ENCODE assay signal across 12 cellular contexts in the genomic region with DNA sequence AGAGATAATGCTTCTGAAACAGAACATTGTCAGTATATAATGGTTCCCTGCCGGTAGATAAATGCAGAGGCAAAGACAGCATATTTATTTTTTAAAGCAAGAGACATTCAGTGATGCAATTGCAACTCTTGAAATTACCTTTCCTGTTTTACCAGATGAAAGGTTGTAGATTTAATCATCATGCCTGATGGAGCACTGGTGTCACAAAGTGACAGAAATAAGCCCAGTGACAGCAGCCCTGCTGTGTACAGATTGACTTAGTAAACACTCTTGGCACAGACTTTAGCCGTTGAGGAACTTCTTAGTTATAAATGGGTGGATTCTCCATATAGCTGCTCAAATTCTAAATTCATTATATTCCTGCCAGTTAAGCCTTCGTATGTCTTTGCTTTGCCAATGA.
DNase-seq lines count a peak whose midpoint lies in the region; ATAC-seq and TF ChIP-seq lines count a peak whose summit lies in the region.
"Had no signal": no experiment of that assay in that cellular context is flagged by ENCODE, and none has a peak within 500 bp of the region (broad histone marks: within the 10 kb centered on the region; RNA-seq: fewer than 3 reads in every experiment).

No MANE protein-coding gene starts in this region.

- H3K27ac ChIP-seq in transverse colon = peak overlapping the region; percentile 47 to 76 (median 62)

- in situ Hi-C loops in transverse colon (cut with MboI; ENCODE audit: low pct_ligation_motif_present in 1 of 4, low pct_unique_long_range_greater_than_20kb in 1 of 4, low sequenced_read_pairs in 3 of 4) = no loop called here

- no peak for TF ChIP-seq POLR2A in transverse colon (IDR thresholded peaks at IDR 0.05)

- H3K27me3 ChIP-seq in transverse colon = no peaks in the 10 kb centered on the region
- H3K27me3 ChIP-seq: Peyer's patch had no signal

- no peak overlapping the region for H3K4me3 ChIP-seq in transverse colon
- H3K4me3 ChIP-seq: Peyer's patch had no signal

- no peaks in the 10 kb centered on the region for H3K36me3 ChIP-seq in transverse colon
- H3K36me3 ChIP-seq: Peyer's patch had no signal

- ATAC-seq in HG02571 (IDR thresholded peaks at IDR 0.05; ENCODE audit: unreplicated experiment) = no peak

- peaks cover 3 to 50% (median 24%) of the 10 kb centered on the region in 4 donors for H3K4me1 ChIP-seq in transverse colon
- H3K4me1 ChIP-seq: Peyer's patch had no signal

- H3K9me3 Mint-ChIP-seq in activated naive CD4-positive, alpha-beta T cell treated with anti-CD3 and anti-CD28 coated beads for 36 hours = no peaks in the 10 kb centered on the region
- H3K9me3 Mint-ChIP-seq in chondrocyte (ENCODE audit: low read depth) = no peaks in the 10 kb centered on the region
- H3K9me3 Mint-ChIP-seq: activated T-helper 2 cell treated with anti-CD3 and anti-CD28 coated beads, Interferon-gamma antibody, Interleukin-2, Interleukin-4, amounts not matched to agents 10 μg/mL and 5 μg/mL and 100 μg/mL, durations not matched to agents 14 hours and 24 hours and 36 hours had no signal

- no peaks in the 10 kb centered on the region for H3K36me3 Mint-ChIP-seq in activated naive CD4-positive, alpha-beta T cell treated with anti-CD3 and anti-CD28 coated beads for 36 hours (ENCODE audit: low read depth)
- H3K36me3 Mint-ChIP-seq in chondrocyte (ENCODE audit: low read depth) = peaks cover 11% of the 10 kb centered on the region

- no peak overlapping the region for H3K27ac Mint-ChIP-seq in activated naive CD4-positive, alpha-beta T cell treated with anti-CD3 and anti-CD28 coated beads for 36 hours
- H3K27ac Mint-ChIP-seq in chondrocyte (ENCODE audit: unreplicated experiment) = peak overlapping the region; percentile 94
- H3K27ac Mint-ChIP-seq: activated T-helper 2 cell treated with anti-CD3 and anti-CD28 coated beads, Interferon-gamma antibody, Interleukin-2, Interleukin-4, amounts not matched to agents 10 μg/mL and 5 μg/mL and 100 μg/mL, durations not matched to agents 14 hours and 24 hours and 36 hours had no signal

- H3K4me1 Mint-ChIP-seq in activated naive CD4-positive, alpha-beta T cell treated with anti-CD3 and anti-CD28 coated beads for 36 hours (ENCODE audit: low read depth) = peaks cover 43% of the 10 kb centered on the region
- peaks cover 74% of the 10 kb centered on the region for H3K4me1 Mint-ChIP-seq in chondrocyte (ENCODE audit: low read depth)

- CTCF ChIA-PET in activated naive CD4-positive, alpha-beta T cell treated with anti-CD3 and anti-CD28 coated beads for 36 hours (lab: Charles Lee) = no interaction called here

- TF ChIP-seq CTCF in chondrocyte (IDR thresholded peaks at IDR 0.05) (no peak), transverse colon (IDR thresholded peaks at IDR 0.05) (no peak)

- intact Hi-C loops in activated naive CD4-positive, alpha-beta T cell treated with anti-CD3 and anti-CD28 coated beads for 36 hours (cut with micrococcal nuclease) = loop anchor here (5.0 to 10.0 kb wide), 10 partner anchors 82 to 1968 kb away; a partner anchor contains a TSS
- intact Hi-C loops in transverse colon (cut with DNase I; ENCODE audit: low total_unique reads) = no loop called here

- WGBS in transverse colon (ENCODE audit: low coverage in 1 of 2), 2 donors = 34 to 39% methylated on average over 3 of the region's 3 CpGs

- H3K4me3 Mint-ChIP-seq in activated naive CD4-positive, alpha-beta T cell treated with anti-CD3 and anti-CD28 coated beads for 36 hours = no peak overlapping the region
- H3K4me3 Mint-ChIP-seq in chondrocyte (ENCODE audit: unreplicated experiment) = no peak overlapping the region

- peaks cover 2% of the 10 kb centered on the region for H3K27me3 Mint-ChIP-seq in activated naive CD4-positive, alpha-beta T cell treated with anti-CD3 and anti-CD28 coated beads for 36 hours (ENCODE audit: low read depth)
- H3K27me3 Mint-ChIP-seq in chondrocyte (ENCODE audit: low read depth) = no peaks in the 10 kb centered on the region

- H3K9me3 ChIP-seq in transverse colon = no peaks in the 10 kb centered on the region
- H3K9me3 ChIP-seq: Peyer's patch had no signal

- no peak for TF ChIP-seq EP300 in transverse colon (IDR thresholded peaks at IDR 0.05; ENCODE audit: low read depth)

- DNase-seq in activated naive CD4-positive, alpha-beta T cell treated with anti-CD3 and anti-CD28 coated beads for 36 hours = peak; percentile 39
- no peak for DNase-seq in activated naive CD4-positive, alpha-beta T cell treated with anti-CD3 and anti-CD28 coated beads, Interleukin-2, amount 50 U/mL, for 16 hours
- DNase-seq in NCI-H2081 (lab: John Stamatoyannopoulos, UW) (peak; percentile 63 to 92), chondrocyte (ENCODE audit: low spot score) (no peak), transverse colon (no peak), anterior cingulate cortex (lab: John Stamatoyannopoulos, UW) (no peak), NCI-H1436 treated with DMSO at 0.1 percent for 48 hours (lab: John Stamatoyannopoulos, UW) (no peak)
- DNase-seq: cerebellar nuclear complex; Peyer's patch; stimulated activated naive CD4-positive, alpha-beta T cell treated with Interleukin-2 at 50 U/mL for 16 hours had no signal

Comparison
In these comparisons a context has a peak if more than half of its experiments do, and no peak if none do; other contexts are left out.
1. DNase-seq: peak in activated naive CD4-positive, alpha-beta T cell treated with anti-CD3 and anti-CD28 coated beads for 36 hours (single experiment) and NCI-H2081 (2 of 2); none in activated naive CD4-positive, alpha-beta T cell treated with anti-CD3 and anti-CD28 coated beads, Interleukin-2, amount 50 U/mL, for 16 hours (single experiment), chondrocyte (single experiment), transverse colon (single experiment), anterior cingulate cortex (0 of 58) and NCI-H1436 treated with DMSO at 0.1 percent for 48 hours (single experiment).